In genomic region chr18:43271593-43272432, GRCh38 we compare ENCODE assay signal across 11 cellular contexts. TPM values are rescaled to one million over a fixed set of nuclear protein-coding genes. Genes with fewer than 3 reads are reported as not detected.
DNase-seq lines count a peak whose midpoint lies in the region; ATAC-seq and TF ChIP-seq lines count a peak whose summit lies in the region.
"Had no signal": no experiment of that assay in that cellular context is flagged by ENCODE, and none has a peak within 500 bp of the region (broad histone marks: within the 10 kb centered on the region; RNA-seq: fewer than 3 reads in every experiment).

No MANE protein-coding gene starts in this region.

- H3K9me3 Mint-ChIP-seq in endothelial cell (ENCODE audit: unreplicated experiment) = no peaks in the 10 kb centered on the region
- no peaks in the 10 kb centered on the region for H3K9me3 Mint-ChIP-seq in neural progenitor cell
- H3K9me3 Mint-ChIP-seq: activated naive CD8-positive, alpha-beta T cell treated with anti-CD3 and anti-CD28 coated beads, Interleukin-2, amount 10 ng/mL, durations not matched to agents 7 days and 5 days; stimulated activated effector memory CD8-positive, alpha-beta T cell treated with anti-CD3 and anti-CD28 coated beads, Interleukin-12 subunit alpha, Interleukin-12 subunit beta, amount 100 ng/mL, for 72 hours had no signal

- no peaks in the 10 kb centered on the region for H4K20me1 ChIP-seq in neural progenitor cell (ENCODE audit: low read depth)
- H4K20me1 ChIP-seq: BLaER1 treated with 17β-estradiol and CSF1 and Interleukin-3, amounts not matched to agents 10 nM and 100 nM had no signal

- H3K4me1 Mint-ChIP-seq in endothelial cell (ENCODE audit: unreplicated experiment) = peaks cover 2% of the 10 kb centered on the region
- H3K4me1 Mint-ChIP-seq in neural progenitor cell = peaks cover 3% of the 10 kb centered on the region
- H3K4me1 Mint-ChIP-seq: activated naive CD8-positive, alpha-beta T cell treated with anti-CD3 and anti-CD28 coated beads, Interleukin-2, amount 10 ng/mL, durations not matched to agents 7 days and 5 days; stimulated activated effector memory CD8-positive, alpha-beta T cell treated with anti-CD3 and anti-CD28 coated beads, Interleukin-12 subunit alpha, Interleukin-12 subunit beta, amount 100 ng/mL, for 72 hours had no signal

- H3K4me3 Mint-ChIP-seq in endothelial cell (ENCODE audit: unreplicated experiment) = no peak overlapping the region
- no peak overlapping the region for H3K4me3 Mint-ChIP-seq in neural progenitor cell
- H3K4me3 Mint-ChIP-seq: activated naive CD8-positive, alpha-beta T cell treated with anti-CD3 and anti-CD28 coated beads, Interleukin-2, amount 10 ng/mL, durations not matched to agents 7 days and 5 days; stimulated activated effector memory CD8-positive, alpha-beta T cell treated with anti-CD3 and anti-CD28 coated beads, Interleukin-12 subunit alpha, Interleukin-12 subunit beta, amount 100 ng/mL, for 72 hours had no signal

- H3K27me3 ChIP-seq in neural progenitor cell = no peaks in the 10 kb centered on the region
- H3K27me3 ChIP-seq: BLaER1 treated with 17β-estradiol and CSF1 and Interleukin-3, amounts not matched to agents 10 nM and 100 nM had no signal

- H3K36me3 ChIP-seq in neural progenitor cell = no peaks in the 10 kb centered on the region
- H3K36me3 ChIP-seq: BLaER1 treated with 17β-estradiol and CSF1 and Interleukin-3, amounts not matched to agents 10 nM and 100 nM had no signal

- H3K27ac ChIP-seq in neural progenitor cell = no peak overlapping the region
- H3K27ac ChIP-seq: BLaER1 treated with 17β-estradiol and CSF1 and Interleukin-3, amounts not matched to agents 10 nM and 100 nM had no signal

- no peaks in the 10 kb centered on the region for H3F3A ChIP-seq in neural progenitor cell (ENCODE audit: low read depth)

- no peaks in the 10 kb centered on the region for H3K9me3 ChIP-seq in neural progenitor cell (ENCODE audit: low read depth)
- H3K9me3 ChIP-seq: BLaER1 treated with 17β-estradiol and CSF1 and Interleukin-3, amounts not matched to agents 10 nM and 100 nM had no signal

- H3K27ac Mint-ChIP-seq in endothelial cell (ENCODE audit: unreplicated experiment) (no peak overlapping the region), neural progenitor cell (no peak overlapping the region)
- H3K27ac Mint-ChIP-seq: activated naive CD8-positive, alpha-beta T cell treated with anti-CD3 and anti-CD28 coated beads, Interleukin-2, amount 10 ng/mL, durations not matched to agents 7 days and 5 days; stimulated activated effector memory CD8-positive, alpha-beta T cell treated with anti-CD3 and anti-CD28 coated beads, Interleukin-12 subunit alpha, Interleukin-12 subunit beta, amount 100 ng/mL, for 72 hours had no signal

- no peaks in the 10 kb centered on the region for H3K36me3 Mint-ChIP-seq in endothelial cell (ENCODE audit: low read depth, unreplicated experiment)
- H3K36me3 Mint-ChIP-seq in neural progenitor cell = peaks cover 2% of the 10 kb centered on the region
- H3K36me3 Mint-ChIP-seq: activated naive CD8-positive, alpha-beta T cell treated with anti-CD3 and anti-CD28 coated beads, Interleukin-2, amount 10 ng/mL, durations not matched to agents 7 days and 5 days; stimulated activated effector memory CD8-positive, alpha-beta T cell treated with anti-CD3 and anti-CD28 coated beads, Interleukin-12 subunit alpha, Interleukin-12 subunit beta, amount 100 ng/mL, for 72 hours had no signal

- ATAC-seq in GM19395 (IDR thresholded peaks at IDR 0.05; ENCODE audit: unreplicated experiment) (peak; percentile 90), HG03457 (IDR thresholded peaks at IDR 0.05; ENCODE audit: unreplicated experiment) (peak; percentile 71)
- ATAC-seq: stimulated activated effector memory CD8-positive, alpha-beta T cell treated with anti-CD3 and anti-CD28 coated beads, Interleukin-12 subunit alpha, Interleukin-12 subunit beta, amount 100 ng/mL, for 72 hours had no signal

- H3K9ac ChIP-seq in neural progenitor cell = no peak overlapping the region
- H3K9ac ChIP-seq: BLaER1 treated with 17β-estradiol and CSF1 and Interleukin-3, amounts not matched to agents 10 nM and 100 nM had no signal

- no peak overlapping the region for H3K4me3 ChIP-seq in neural progenitor cell
- H3K4me3 ChIP-seq: BLaER1 treated with 17β-estradiol and CSF1 and Interleukin-3, amounts not matched to agents 10 nM and 100 nM had no signal

- H2AFZ ChIP-seq in neural progenitor cell (replicated peaks) = no peak overlapping the region

- no peak overlapping the region for H3K4me2 ChIP-seq in neural progenitor cell
- H3K4me2 ChIP-seq: BLaER1 treated with 17β-estradiol and CSF1 and Interleukin-3, amounts not matched to agents 10 nM and 100 nM had no signal

- no peaks in the 10 kb centered on the region for H3K4me1 ChIP-seq in neural progenitor cell

- H3K79me2 ChIP-seq in neural progenitor cell (ENCODE audit: low read depth) = no peaks in the 10 kb centered on the region

- peak; percentile 97 for TF ChIP-seq CTCF in endothelial cell (IDR thresholded peaks at IDR 0.05; ENCODE audit: unreplicated experiment)
- TF ChIP-seq CTCF in neural progenitor cell (IDR thresholded peaks at IDR 0.05) = peak; percentile 77

- DNase-seq in DMS153 treated with DMSO at 0.1 percent for 48 hours (lab: John Stamatoyannopoulos, UW; ENCODE audit: unreplicated experiment) (peak; percentile 47), DMS153 (lab: John Stamatoyannopoulos, UW) (no peak), OCI-M1 (lab: John Stamatoyannopoulos, UW) (peak; percentile 77), endothelial cell (ENCODE audit: low spot score) (peak; percentile 58), neural progenitor cell (ENCODE audit: low spot score) (peak; percentile 36)
- no peak for DNase-seq in activated CD8-positive, alpha-beta memory T cell treated with anti-CD3 and anti-CD28 coated beads, Interleukin-2, amount 50 U/mL, for 4 hours
- DNase-seq: activated naive CD8-positive, alpha-beta T cell treated with anti-CD3 and anti-CD28 coated beads, Interleukin-2, amount 10 ng/mL, durations not matched to agents 7 days and 5 days had no signal

- no peaks in the 10 kb centered on the region for H3K27me3 Mint-ChIP-seq in endothelial cell (ENCODE audit: unreplicated experiment)
- no peaks in the 10 kb centered on the region for H3K27me3 Mint-ChIP-seq in neural progenitor cell (ENCODE audit: insufficient read depth, low read depth)

RNA-seq across cellular contexts. Expression of gene SYT4, which starts 5.5 kb away (rescaled TPM):
- total RNA-seq in endothelial cell (ENCODE audit: unreplicated experiment) (0.26 TPM), neural progenitor cell (ENCODE audit: low replicate concordance) (0.02 and 0.06 TPM in 2 replicates)
- total RNA-seq: activated naive CD8-positive, alpha-beta T cell treated with anti-CD3 and anti-CD28 coated beads, Interleukin-2, amount 10 ng/mL, durations not matched to agents 7 days and 5 days had no signal

Comparison
In these comparisons a context has a peak if more than half of its experiments do, and no peak if none do; other contexts are left out.
1. DNase-seq: peak in DMS153 treated with DMSO at 0.1 percent for 48 hours (single experiment), OCI-M1 (single experiment), endothelial cell (single experiment) and neural progenitor cell (single experiment); none in DMS153 (single experiment) and activated CD8-positive, alpha-beta memory T cell treated with anti-CD3 and anti-CD28 coated beads, Interleukin-2, amount 50 U/mL, for 4 hours (single experiment).